In genomic region chr14:96126783-96127271, GRCh38 we compare ENCODE assay signal across 14 cellular contexts.
DNase-seq lines count a peak whose midpoint lies in the region; ATAC-seq, FAIRE-seq and TF ChIP-seq lines count a peak whose summit lies in the region.
"Had no signal": no experiment of that assay in that cellular context is flagged by ENCODE, and none has a peak within 500 bp of the region (broad histone marks: within the 10 kb centered on the region; RNA-seq: fewer than 3 reads in every experiment).

No MANE protein-coding gene starts in this region.

- ATAC-seq in stimulated activated naive CD8-positive, alpha-beta T cell treated with anti-CD3 and anti-CD28 coated beads, Interleukin-15, Interleukin-2, amounts not matched to agents 100 U/mL and 50 U/mL, for 24 hours, result no peak
- no peak for ATAC-seq in GM19463 (IDR thresholded peaks at IDR 0.05; ENCODE audit: unreplicated experiment)

- no peak overlapping the region for H3K4me3 ChIP-seq in kidney (ENCODE audit: low read length in 2 of 2)
- H3K4me3 ChIP-seq: lung, prostate gland had no signal

- no peak overlapping the region for H3K9ac ChIP-seq in kidney (ENCODE audit: low read length in 2 of 2)

- H3K4me1 ChIP-seq in kidney (ENCODE audit: control insufficient read depth in 1 of 2, insufficient read depth in 1 of 2, low read depth in 1 of 2, low read length in 2 of 2), result no peaks in the 10 kb centered on the region
- H3K4me1 ChIP-seq: prostate gland had no signal

- no peaks in the 10 kb centered on the region for H3K9me3 ChIP-seq in kidney (ENCODE audit: control insufficient read depth in 1 of 2, low read length in 2 of 2)
- H3K9me3 ChIP-seq: prostate gland had no signal

- no peaks in the 10 kb centered on the region for H3K36me3 Mint-ChIP-seq in stimulated activated naive CD8-positive, alpha-beta T cell treated with anti-CD3 and anti-CD28 coated beads, Interleukin-15, Interleukin-2, amounts not matched to agents 100 ng/mL and 50 ng/mL, for 24 hours (ENCODE audit: low read depth)

- DNase-seq in stimulated activated naive CD8-positive, alpha-beta T cell treated with anti-CD3 and anti-CD28 coated beads, Interleukin-15, Interleukin-2, amounts not matched to agents 100 U/mL and 50 U/mL, for 24 hours, result no peak
- DNase-seq in NOMO-1 (lab: John Stamatoyannopoulos, UW; ENCODE audit: unreplicated experiment in 2 of 2) (peak; percentile 12 to 69), kidney (no peak), CD1c-positive myeloid dendritic cell (ENCODE audit: extremely low spot score) (no peak)
- no peak for DNase-seq in activated effector memory CD4-positive, alpha-beta T cell treated with Interleukin-2 at 50 U/mL for 16 hours
- DNase-seq in NK-92 treated with Interleukin-12 subunit alpha and Interleukin-12 subunit beta, amount 100 ng/mL, for 24 hours (lab: John Stamatoyannopoulos, UW), result no peak
- DNase-seq: NCI-H2171 treated with DMSO at 0.1 percent for 48 hours; stimulated activated CD4-positive, alpha-beta T cell treated with anti-CD3 and anti-CD28 coated beads, Interleukin-2, amount 100 ng/mL, for 48 hours had no signal

- no peak for TF ChIP-seq CTCF in kidney (IDR thresholded peaks at IDR 0.05; ENCODE audit: borderline replicate concordance, extremely low read depth, insufficient read depth)

- H3K4me1 Mint-ChIP-seq in stimulated activated naive CD8-positive, alpha-beta T cell treated with anti-CD3 and anti-CD28 coated beads, Interleukin-15, Interleukin-2, amounts not matched to agents 100 ng/mL and 50 ng/mL, for 24 hours (ENCODE audit: low read depth), result peaks cover 45% of the 10 kb centered on the region

- no peaks in the 10 kb centered on the region for H3K27me3 Mint-ChIP-seq in stimulated activated naive CD8-positive, alpha-beta T cell treated with anti-CD3 and anti-CD28 coated beads, Interleukin-15, Interleukin-2, amounts not matched to agents 100 ng/mL and 50 ng/mL, for 24 hours

- no peaks in the 10 kb centered on the region for H3K9me3 Mint-ChIP-seq in stimulated activated naive CD8-positive, alpha-beta T cell treated with anti-CD3 and anti-CD28 coated beads, Interleukin-15, Interleukin-2, amounts not matched to agents 100 ng/mL and 50 ng/mL, for 24 hours
- H3K9me3 Mint-ChIP-seq: activated T-helper 2 cell treated with anti-CD3 and anti-CD28 coated beads, Interferon-gamma antibody, Interleukin-2, Interleukin-4, amounts not matched to agents 10 μg/mL and 5 μg/mL and 100 μg/mL, durations not matched to agents 14 hours and 24 hours and 36 hours had no signal

- no peak overlapping the region for H3K4me3 Mint-ChIP-seq in stimulated activated naive CD8-positive, alpha-beta T cell treated with anti-CD3 and anti-CD28 coated beads, Interleukin-15, Interleukin-2, amounts not matched to agents 100 ng/mL and 50 ng/mL, for 24 hours

- no peak for FAIRE-seq in kidney (lab: Jason Lieb, UNC)
- FAIRE-seq: TTC549 had no signal

- peak overlapping the region; percentile 58 for H3K27ac Mint-ChIP-seq in stimulated activated naive CD8-positive, alpha-beta T cell treated with anti-CD3 and anti-CD28 coated beads, Interleukin-15, Interleukin-2, amounts not matched to agents 100 ng/mL and 50 ng/mL, for 24 hours
- H3K27ac Mint-ChIP-seq: activated T-helper 2 cell treated with anti-CD3 and anti-CD28 coated beads, Interferon-gamma antibody, Interleukin-2, Interleukin-4, amounts not matched to agents 10 μg/mL and 5 μg/mL and 100 μg/mL, durations not matched to agents 14 hours and 24 hours and 36 hours had no signal

- H3K36me3 ChIP-seq in kidney (ENCODE audit: control insufficient read depth in 1 of 2, insufficient read depth in 2 of 2, low read length in 2 of 2), result no peaks in the 10 kb centered on the region
- H3K36me3 ChIP-seq: prostate gland had no signal

- H3K27ac ChIP-seq in kidney (ENCODE audit: low read depth in 2 of 2, low read length in 2 of 2), result peak overlapping the region; percentile 26 to 54
- H3K27ac ChIP-seq: prostate gland had no signal

- intact Hi-C loops in kidney (cut with DNase I), result no loop called here

Comparison
In these comparisons a context has a peak if more than half of its experiments do, and no peak if none do; other contexts are left out.
1. DNase-seq: peak in NOMO-1 (2 of 2); none in stimulated activated naive CD8-positive, alpha-beta T cell treated with anti-CD3 and anti-CD28 coated beads, Interleukin-15, Interleukin-2, amounts not matched to agents 100 U/mL and 50 U/mL, for 24 hours (single experiment), kidney (single experiment), CD1c-positive myeloid dendritic cell (single experiment), activated effector memory CD4-positive, alpha-beta T cell treated with Interleukin-2 at 50 U/mL for 16 hours (single experiment) and NK-92 treated with Interleukin-12 subunit alpha and Interleukin-12 subunit beta, amount 100 ng/mL, for 24 hours (single experiment).